8 cellular contexts compared by ENCODE assay signal in genomic region chr3:125150525-125151436, GRCh38.
A peak's percentile ranks its signal among the peaks of the same experiment; 100 is the strongest.
DNase-seq lines count a peak whose midpoint lies in the region; ATAC-seq and TF ChIP-seq lines count a peak whose summit lies in the region.

No MANE protein-coding gene starts in this region.

- peak; percentile 82 for ATAC-seq in mucosa of descending colon
- ATAC-seq in GM18867 (IDR thresholded peaks at IDR 0.05; ENCODE audit: unreplicated experiment): no peak
- no peak for ATAC-seq in HG02610 (IDR thresholded peaks at IDR 0.05; ENCODE audit: unreplicated experiment)
- no peak for ATAC-seq in HG02852 (IDR thresholded peaks at IDR 0.05; ENCODE audit: unreplicated experiment)

- H3K4me3 ChIP-seq in SK-N-MC (no peak overlapping the region), astrocyte of the cerebellum (ENCODE audit: low read depth, low read length) (no peak overlapping the region), mucosa of descending colon (no peak overlapping the region)

- H3K36me3 ChIP-seq in SK-N-MC (ENCODE audit: insufficient read depth, low read length) (no peaks in the 10 kb centered on the region), mucosa of descending colon (ENCODE audit: low read depth) (no peaks in the 10 kb centered on the region)

- in situ Hi-C loops in astrocyte of the cerebellum (cut with HindIII; ENCODE audit: low sequenced_read_pairs): no loop called here

- H3K27ac ChIP-seq in SK-N-MC: no peak overlapping the region

- peak; percentile 67 for DNase-seq in DMS53 (lab: John Stamatoyannopoulos, UW)
- DNase-seq in HPDE6-E6E7 (ENCODE audit: extremely low spot score): peak; percentile 44
- peak; percentile 59 for DNase-seq in SK-N-MC (ENCODE audit: low read depth, low spot score)
- DNase-seq in astrocyte of the cerebellum (ENCODE audit: low read depth): no peak
- peak in 1 of 3 donors; percentile 86 for DNase-seq in mucosa of descending colon

- intact Hi-C loops in mucosa of descending colon (cut with DNase I, micrococcal nuclease): loop anchor here in 1 of 2 donors (5.0 to 10.0 kb wide), 2 partner anchors 156 to 172 kb away; no protein-coding TSS in a partner anchor

- H3K9me3 ChIP-seq in SK-N-MC (ENCODE audit: low read depth, low read length) (no peaks in the 10 kb centered on the region), mucosa of descending colon (no peaks in the 10 kb centered on the region)

- H3K4me1 ChIP-seq in mucosa of descending colon (ENCODE audit: low read depth): no peaks in the 10 kb centered on the region

- H3K9ac ChIP-seq in SK-N-MC (ENCODE audit: insufficient read length): no peak overlapping the region

- TF ChIP-seq CTCF in astrocyte of the cerebellum (IDR thresholded peaks at IDR 0.05; ENCODE audit: low read depth, low read length, missing control alignments) (peak; percentile 55), mucosa of descending colon (IDR thresholded peaks at IDR 0.05) (peak; percentile 42)
